1 cellular context compared by ENCODE assay signal in the genomic region with DNA sequence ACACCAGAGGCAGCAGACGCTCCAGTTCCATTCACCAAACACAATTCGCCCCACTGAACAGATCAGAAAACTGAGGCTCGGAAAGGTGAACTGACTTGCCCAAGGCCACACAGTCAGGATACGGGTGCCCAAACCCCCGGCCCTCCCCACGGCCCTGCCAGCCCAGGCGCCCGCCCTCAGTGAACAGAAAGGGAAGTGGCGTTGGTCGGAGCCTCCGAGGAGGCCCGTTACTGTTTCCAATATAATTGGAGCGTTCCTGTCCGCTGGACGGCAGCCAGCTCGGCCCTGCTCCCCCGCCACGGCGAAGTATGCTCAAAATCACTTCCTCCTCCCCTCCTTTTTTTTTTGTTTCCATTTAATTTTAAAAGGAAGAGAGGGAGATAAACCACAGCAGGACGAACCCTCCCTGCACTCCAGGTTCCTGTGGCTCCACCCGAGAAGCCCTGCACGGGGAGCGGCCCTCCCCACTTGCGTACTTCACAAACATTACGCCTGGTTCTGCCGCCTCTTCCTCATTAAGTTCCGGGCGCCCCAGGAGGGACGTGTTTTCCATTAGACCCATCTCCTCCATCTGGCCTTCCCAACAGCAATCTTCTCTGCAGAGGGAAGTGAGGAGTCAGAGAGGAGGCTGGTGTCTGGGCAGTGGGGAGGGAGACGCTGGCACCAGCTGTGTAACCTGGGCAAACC.
TF ChIP-seq lines count a peak whose summit lies in the region.

No MANE protein-coding gene starts in this region.

TF ChIP-seq in K562, 482 proteins besides CTCF, POLR2A, EP300 and RAD21 (continued from another document and continues in another):
- TF ChIP-seq, protein P1, sequence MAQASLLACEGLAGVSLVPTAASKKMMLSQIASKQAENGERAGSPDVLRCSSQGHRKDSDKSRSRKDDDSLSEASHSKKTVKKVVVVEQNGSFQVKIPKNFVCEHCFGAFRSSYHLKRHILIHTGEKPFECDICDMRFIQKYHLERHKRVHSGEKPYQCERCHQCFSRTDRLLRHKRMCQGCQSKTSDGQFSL (CRISPR knock-in tag; IDR thresholded peaks at IDR 0.05): peak; percentile 17; the same call in 1 of the 2 replicates
- TF ChIP-seq, protein P1 (tag; IDR thresholded peaks at IDR 0.05): no peak
- TF ChIP-seq ZNF316 (IDR thresholded peaks at IDR 0.05) (no peak), PHF20 (IDR thresholded peaks at IDR 0.05; ENCODE audit: partially characterized antibody) (no peak), CBX1 (IDR thresholded peaks at IDR 0.05; ENCODE audit: low read depth) (peak; percentile 86), SMARCA4 (IDR thresholded peaks at IDR 0.05) (no peak), KHSRP (IDR thresholded peaks at IDR 0.05) (no peak), ZNF507 (tag; conservative IDR thresholded peaks at IDR 0.05) (no peak), ZNF57 (CRISPR knock-in tag; IDR thresholded peaks at IDR 0.05) (no peak), MCM3 (IDR thresholded peaks at IDR 0.05) (no peak), HDAC2 (IDR thresholded peaks at IDR 0.05) (peak; percentile 79), ZNF764 (CRISPR knock-in tag; IDR thresholded peaks at IDR 0.05; ENCODE audit: low read depth) (no peak), MIER1 (IDR thresholded peaks at IDR 0.05; ENCODE audit: low read depth) (no peak), NUFIP1 (IDR thresholded peaks at IDR 0.05; ENCODE audit: partially characterized antibody) (no peak), CHD1 (IDR thresholded peaks at IDR 0.05; ENCODE audit: low read length) (no peak), XRCC4 (IDR thresholded peaks at IDR 0.05; ENCODE audit: extremely low read depth, insufficient read depth, insufficient read length) (no peak), ZNF766 (CRISPR knock-in tag; conservative IDR thresholded peaks at IDR 0.05) (0 out of 2 replicates have a peak, but pooled peaks have one; percentile 48), CREB1 (IDR thresholded peaks at IDR 0.05) (no peak), CREB1 (CRISPR knock-in tag; IDR thresholded peaks at IDR 0.05) (no peak), TEAD2 (tag; IDR thresholded peaks at IDR 0.05) (no peak), CSDE1 (IDR thresholded peaks at IDR 0.05) (no peak), ETS2 (tag; IDR thresholded peaks at IDR 0.05; ENCODE audit: borderline replicate concordance, poor library complexity, severe bottlenecking) (no peak), PTTG1 (tag; IDR thresholded peaks at IDR 0.05; ENCODE audit: low read depth) (no peak), NCOA1 (IDR thresholded peaks at IDR 0.05; ENCODE audit: low read depth) (no peak), MYNN (IDR thresholded peaks at IDR 0.05) (no peak), MYNN (CRISPR knock-in tag; IDR thresholded peaks at IDR 0.05) (no peak), DPF2 (IDR thresholded peaks at IDR 0.05) (no peak), PTBP1 (IDR thresholded peaks at IDR 0.05; ENCODE audit: low read depth, low read length) (no peak), RBM25 (IDR thresholded peaks at IDR 0.05; ENCODE audit: low read depth, low read length, severe bottlenecking) (peak; percentile 74), NR2C2 (CRISPR knock-in tag; IDR thresholded peaks at IDR 0.05) (no peak), NR2C2 (tag; IDR thresholded peaks at IDR 0.05) (no peak), L3MBTL2 (IDR thresholded peaks at IDR 0.05) (no peak), SIRT6 (IDR thresholded peaks at IDR 0.05; ENCODE audit: low read depth, low read length) (no peak), FOXK2 (conservative IDR thresholded peaks at IDR 0.05 in 1 of 2, IDR thresholded peaks at IDR 0.05 in 1 of 2; ENCODE audit: low read depth in 2 of 2) (no peak), ZKSCAN1 (IDR thresholded peaks at IDR 0.05; ENCODE audit: low read depth, low read length) (no peak), ZNF589 (CRISPR knock-in tag; IDR thresholded peaks at IDR 0.05; ENCODE audit: low read depth) (no peak), ETV5 (CRISPR knock-in tag; IDR thresholded peaks at IDR 0.05; ENCODE audit: low read depth) (peak; percentile 25; the same call in 1 of the 2 replicates), SIX5 (IDR thresholded peaks at IDR 0.05; ENCODE audit: borderline replicate concordance in 1 of 2, insufficient read depth in 1 of 2, low read depth in 1 of 2, low read length in 2 of 2) (no peak), SAFB2 (IDR thresholded peaks at IDR 0.05; ENCODE audit: borderline replicate concordance, low read depth, low read length, severe bottlenecking) (no peak), POU5F1 (IDR thresholded peaks at IDR 0.05; ENCODE audit: borderline replicate concordance, low read depth, low read length, partially characterized antibody) (no peak), SMC3 (conservative IDR thresholded peaks at IDR 0.05; ENCODE audit: insufficient read depth, low read depth, low read length) (no peak), ZKSCAN3 (CRISPR knock-in tag; IDR thresholded peaks at IDR 0.05) (no peak), ZNF583 (CRISPR knock-in tag; IDR thresholded peaks at IDR 0.05) (no peak), KAT7 (CRISPR knock-in tag; IDR thresholded peaks at IDR 0.05; ENCODE audit: borderline replicate concordance) (0 out of 2 replicates have a peak, but pooled peaks have one; percentile 49), CHCHD3 (CRISPR knock-in tag; IDR thresholded peaks at IDR 0.05) (no peak)
- TF ChIP-seq, protein P2, sequence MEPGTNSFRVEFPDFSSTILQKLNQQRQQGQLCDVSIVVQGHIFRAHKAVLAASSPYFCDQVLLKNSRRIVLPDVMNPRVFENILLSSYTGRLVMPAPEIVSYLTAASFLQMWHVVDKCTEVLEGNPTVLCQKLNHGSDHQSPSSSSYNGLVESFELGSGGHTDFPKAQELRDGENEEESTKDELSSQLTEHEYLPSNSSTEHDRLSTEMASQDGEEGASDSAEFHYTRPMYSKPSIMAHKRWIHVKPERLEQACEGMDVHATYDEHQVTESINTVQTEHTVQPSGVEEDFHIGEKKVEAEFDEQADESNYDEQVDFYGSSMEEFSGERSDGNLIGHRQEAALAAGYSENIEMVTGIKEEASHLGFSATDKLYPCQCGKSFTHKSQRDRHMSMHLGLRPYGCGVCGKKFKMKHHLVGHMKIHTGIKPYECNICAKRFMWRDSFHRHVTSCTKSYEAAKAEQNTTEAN (CRISPR knock-in tag; IDR thresholded peaks at IDR 0.05): no peak
- TF ChIP-seq, protein P3, sequence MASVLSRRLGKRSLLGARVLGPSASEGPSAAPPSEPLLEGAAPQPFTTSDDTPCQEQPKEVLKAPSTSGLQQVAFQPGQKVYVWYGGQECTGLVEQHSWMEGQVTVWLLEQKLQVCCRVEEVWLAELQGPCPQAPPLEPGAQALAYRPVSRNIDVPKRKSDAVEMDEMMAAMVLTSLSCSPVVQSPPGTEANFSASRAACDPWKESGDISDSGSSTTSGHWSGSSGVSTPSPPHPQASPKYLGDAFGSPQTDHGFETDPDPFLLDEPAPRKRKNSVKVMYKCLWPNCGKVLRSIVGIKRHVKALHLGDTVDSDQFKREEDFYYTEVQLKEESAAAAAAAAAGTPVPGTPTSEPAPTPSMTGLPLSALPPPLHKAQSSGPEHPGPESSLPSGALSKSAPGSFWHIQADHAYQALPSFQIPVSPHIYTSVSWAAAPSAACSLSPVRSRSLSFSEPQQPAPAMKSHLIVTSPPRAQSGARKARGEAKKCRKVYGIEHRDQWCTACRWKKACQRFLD (CRISPR knock-in tag; IDR thresholded peaks at IDR 0.05): no peak
- TF ChIP-seq, protein P4, sequence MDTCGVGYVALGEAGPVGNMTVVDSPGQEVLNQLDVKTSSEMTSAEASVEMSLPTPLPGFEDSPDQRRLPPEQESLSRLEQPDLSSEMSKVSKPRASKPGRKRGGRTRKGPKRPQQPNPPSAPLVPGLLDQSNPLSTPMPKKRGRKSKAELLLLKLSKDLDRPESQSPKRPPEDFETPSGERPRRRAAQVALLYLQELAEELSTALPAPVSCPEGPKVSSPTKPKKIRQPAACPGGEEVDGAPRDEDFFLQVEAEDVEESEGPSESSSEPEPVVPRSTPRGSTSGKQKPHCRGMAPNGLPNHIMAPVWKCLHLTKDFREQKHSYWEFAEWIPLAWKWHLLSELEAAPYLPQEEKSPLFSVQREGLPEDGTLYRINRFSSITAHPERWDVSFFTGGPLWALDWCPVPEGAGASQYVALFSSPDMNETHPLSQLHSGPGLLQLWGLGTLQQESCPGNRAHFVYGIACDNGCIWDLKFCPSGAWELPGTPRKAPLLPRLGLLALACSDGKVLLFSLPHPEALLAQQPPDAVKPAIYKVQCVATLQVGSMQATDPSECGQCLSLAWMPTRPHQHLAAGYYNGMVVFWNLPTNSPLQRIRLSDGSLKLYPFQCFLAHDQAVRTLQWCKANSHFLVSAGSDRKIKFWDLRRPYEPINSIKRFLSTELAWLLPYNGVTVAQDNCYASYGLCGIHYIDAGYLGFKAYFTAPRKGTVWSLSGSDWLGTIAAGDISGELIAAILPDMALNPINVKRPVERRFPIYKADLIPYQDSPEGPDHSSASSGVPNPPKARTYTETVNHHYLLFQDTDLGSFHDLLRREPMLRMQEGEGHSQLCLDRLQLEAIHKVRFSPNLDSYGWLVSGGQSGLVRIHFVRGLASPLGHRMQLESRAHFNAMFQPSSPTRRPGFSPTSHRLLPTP (IDR thresholded peaks at IDR 0.05; ENCODE audit: borderline replicate concordance, extremely low read depth, insufficient read length): no peak
- TF ChIP-seq, protein P5, sequence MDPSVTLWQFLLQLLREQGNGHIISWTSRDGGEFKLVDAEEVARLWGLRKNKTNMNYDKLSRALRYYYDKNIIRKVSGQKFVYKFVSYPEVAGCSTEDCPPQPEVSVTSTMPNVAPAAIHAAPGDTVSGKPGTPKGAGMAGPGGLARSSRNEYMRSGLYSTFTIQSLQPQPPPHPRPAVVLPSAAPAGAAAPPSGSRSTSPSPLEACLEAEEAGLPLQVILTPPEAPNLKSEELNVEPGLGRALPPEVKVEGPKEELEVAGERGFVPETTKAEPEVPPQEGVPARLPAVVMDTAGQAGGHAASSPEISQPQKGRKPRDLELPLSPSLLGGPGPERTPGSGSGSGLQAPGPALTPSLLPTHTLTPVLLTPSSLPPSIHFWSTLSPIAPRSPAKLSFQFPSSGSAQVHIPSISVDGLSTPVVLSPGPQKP (CRISPR knock-in tag; IDR thresholded peaks at IDR 0.05): no peak
- TF ChIP-seq, protein P6, sequence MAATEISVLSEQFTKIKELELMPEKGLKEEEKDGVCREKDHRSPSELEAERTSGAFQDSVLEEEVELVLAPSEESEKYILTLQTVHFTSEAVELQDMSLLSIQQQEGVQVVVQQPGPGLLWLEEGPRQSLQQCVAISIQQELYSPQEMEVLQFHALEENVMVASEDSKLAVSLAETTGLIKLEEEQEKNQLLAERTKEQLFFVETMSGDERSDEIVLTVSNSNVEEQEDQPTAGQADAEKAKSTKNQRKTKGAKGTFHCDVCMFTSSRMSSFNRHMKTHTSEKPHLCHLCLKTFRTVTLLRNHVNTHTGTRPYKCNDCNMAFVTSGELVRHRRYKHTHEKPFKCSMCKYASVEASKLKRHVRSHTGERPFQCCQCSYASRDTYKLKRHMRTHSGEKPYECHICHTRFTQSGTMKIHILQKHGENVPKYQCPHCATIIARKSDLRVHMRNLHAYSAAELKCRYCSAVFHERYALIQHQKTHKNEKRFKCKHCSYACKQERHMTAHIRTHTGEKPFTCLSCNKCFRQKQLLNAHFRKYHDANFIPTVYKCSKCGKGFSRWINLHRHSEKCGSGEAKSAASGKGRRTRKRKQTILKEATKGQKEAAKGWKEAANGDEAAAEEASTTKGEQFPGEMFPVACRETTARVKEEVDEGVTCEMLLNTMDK (IDR thresholded peaks at IDR 0.05; ENCODE audit: borderline replicate concordance, insufficient read depth, low read depth, low read length, poor library complexity, severe bottlenecking): no peak
- TF ChIP-seq, protein P7, sequence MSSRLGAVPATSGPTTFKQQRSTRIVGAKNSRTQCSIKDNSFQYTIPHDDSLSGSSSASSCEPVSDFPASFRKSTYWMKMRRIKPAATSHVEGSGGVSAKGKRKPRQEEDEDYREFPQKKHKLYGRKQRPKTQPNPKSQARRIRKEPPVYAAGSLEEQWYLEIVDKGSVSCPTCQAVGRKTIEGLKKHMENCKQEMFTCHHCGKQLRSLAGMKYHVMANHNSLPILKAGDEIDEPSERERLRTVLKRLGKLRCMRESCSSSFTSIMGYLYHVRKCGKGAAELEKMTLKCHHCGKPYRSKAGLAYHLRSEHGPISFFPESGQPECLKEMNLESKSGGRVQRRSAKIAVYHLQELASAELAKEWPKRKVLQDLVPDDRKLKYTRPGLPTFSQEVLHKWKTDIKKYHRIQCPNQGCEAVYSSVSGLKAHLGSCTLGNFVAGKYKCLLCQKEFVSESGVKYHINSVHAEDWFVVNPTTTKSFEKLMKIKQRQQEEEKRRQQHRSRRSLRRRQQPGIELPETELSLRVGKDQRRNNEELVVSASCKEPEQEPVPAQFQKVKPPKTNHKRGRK (tag; IDR thresholded peaks at IDR 0.05): no peak
- TF ChIP-seq, protein P8, sequence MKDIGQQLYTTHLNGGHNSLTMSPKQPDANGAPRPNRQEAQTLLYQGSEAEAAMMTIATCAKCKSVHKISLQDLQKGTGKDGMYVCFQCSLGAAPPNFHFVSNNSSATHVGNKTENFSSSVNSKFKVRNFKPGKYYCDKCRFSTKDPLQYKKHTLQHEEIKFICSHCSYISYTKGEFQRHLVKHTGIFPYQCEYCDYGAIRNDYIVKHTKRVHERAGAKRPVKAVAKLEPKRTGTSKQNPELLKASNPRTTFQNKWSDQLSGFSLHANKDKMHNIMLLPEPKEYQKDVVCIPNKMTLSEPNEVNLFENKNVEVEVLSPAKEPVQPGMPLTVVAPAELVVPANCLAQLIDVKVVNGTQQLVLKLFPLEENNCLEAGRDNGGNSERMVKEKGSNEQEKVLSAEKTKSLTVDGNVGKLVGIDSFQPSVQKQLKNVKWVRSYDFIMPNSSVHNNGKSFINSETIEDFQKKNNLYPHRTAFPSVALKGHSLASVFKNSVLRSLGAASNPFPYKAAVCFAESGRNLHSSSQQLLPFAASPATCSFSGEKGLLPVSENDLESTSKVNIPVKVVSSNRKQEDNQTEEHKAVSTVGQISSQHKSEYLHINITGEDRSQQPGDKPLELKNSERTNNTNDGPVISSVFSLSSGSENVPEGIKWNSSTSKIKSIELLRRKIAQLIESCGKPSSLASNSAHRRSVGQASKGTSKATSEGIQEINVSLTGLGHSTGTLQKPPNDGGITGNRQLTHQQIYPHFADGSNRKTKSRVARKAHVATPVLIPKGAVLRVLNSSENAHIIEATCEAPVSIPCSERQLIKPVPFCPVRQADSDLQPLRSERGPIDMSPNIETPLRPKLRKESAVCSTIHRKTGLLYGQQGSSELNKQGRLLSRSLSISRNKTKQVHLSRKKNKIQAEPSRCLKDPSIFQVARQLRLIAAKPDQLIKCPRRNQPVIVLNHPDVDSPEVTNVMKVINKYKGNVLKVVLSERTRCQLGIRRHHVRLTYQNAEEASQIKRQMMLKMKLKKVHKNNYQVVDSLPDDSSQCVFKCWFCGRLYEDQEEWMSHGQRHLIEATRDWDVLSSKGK (CRISPR knock-in tag; IDR thresholded peaks at IDR 0.05): no peak
